ENCODE assay signal across 1 cellular context in the genomic region with DNA sequence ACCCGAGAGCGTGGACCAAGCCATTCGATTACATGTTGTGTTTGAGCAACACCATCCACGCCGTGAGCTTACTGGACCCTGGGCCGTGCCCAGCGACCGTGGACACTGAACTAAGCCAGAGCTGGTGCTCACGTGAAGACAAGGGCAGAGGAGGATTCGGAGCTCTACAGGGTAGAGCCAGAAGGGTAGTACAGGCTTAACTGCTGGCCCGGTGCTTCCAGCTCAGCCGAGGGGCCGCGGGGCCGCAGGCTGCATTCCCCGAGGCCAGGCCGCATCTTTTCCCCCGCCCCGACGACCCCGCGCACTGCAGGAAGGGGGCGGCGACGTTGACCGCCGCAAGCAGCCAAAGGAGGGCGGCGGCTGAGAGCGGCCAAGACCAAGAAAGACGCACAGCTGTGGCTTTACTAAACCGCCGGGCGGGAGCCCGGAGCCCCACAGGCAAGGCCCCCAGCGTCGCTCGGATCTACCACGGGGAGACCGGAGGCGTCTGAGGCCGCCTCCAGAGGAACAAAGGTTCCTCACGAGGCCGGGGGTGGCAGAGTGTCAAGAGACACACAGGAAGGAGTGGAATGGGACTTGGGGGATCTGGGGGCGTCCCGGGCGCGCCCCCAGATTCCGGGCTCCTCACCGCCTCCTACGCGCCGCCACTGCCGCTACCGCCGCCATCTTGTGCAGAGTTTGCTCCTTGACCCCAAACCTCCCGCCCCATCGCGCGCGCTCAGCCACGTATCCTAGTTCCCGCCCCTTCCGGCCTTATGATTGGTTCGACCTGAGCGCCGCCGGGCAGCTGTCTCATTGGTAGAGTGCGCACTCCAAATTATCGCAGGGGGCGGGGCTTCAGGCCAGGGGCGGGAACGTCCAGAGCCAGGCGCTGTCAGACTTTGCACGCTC.
TF ChIP-seq lines count a peak whose summit lies in the region.

A gene (minus strand): TSS at position 680 of the 891 bp plus-strand sequence. CDS start 14 bp downstream, at position 666.

TF ChIP-seq in HEK293, 187 proteins besides CTCF, POLR2A, EP300 and RAD21 (continued from another document and continues in another):
- TF ChIP-seq, protein P1, sequence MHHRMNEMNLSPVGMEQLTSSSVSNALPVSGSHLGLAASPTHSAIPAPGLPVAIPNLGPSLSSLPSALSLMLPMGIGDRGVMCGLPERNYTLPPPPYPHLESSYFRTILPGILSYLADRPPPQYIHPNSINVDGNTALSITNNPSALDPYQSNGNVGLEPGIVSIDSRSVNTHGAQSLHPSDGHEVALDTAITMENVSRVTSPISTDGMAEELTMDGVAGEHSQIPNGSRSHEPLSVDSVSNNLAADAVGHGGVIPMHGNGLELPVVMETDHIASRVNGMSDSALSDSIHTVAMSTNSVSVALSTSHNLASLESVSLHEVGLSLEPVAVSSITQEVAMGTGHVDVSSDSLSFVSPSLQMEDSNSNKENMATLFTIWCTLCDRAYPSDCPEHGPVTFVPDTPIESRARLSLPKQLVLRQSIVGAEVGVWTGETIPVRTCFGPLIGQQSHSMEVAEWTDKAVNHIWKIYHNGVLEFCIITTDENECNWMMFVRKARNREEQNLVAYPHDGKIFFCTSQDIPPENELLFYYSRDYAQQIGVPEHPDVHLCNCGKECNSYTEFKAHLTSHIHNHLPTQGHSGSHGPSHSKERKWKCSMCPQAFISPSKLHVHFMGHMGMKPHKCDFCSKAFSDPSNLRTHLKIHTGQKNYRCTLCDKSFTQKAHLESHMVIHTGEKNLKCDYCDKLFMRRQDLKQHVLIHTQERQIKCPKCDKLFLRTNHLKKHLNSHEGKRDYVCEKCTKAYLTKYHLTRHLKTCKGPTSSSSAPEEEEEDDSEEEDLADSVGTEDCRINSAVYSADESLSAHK (tag by site-specific recombination; IDR thresholded peaks at IDR 0.05) = no peak
- TF ChIP-seq ZNF514 (tag by site-specific recombination; IDR thresholded peaks at IDR 0.05) (no peak), ZNF707 (tag by site-specific recombination; IDR thresholded peaks at IDR 0.05) (no peak), KLF1 (tag by site-specific recombination; IDR thresholded peaks at IDR 0.05) (no peak), ZNF292 (tag by site-specific recombination; IDR thresholded peaks at IDR 0.05; ENCODE audit: borderline replicate concordance, low read depth) (no peak), ZNF157 (tag by site-specific recombination; IDR thresholded peaks at IDR 0.05) (no peak), SP3 (tag by site-specific recombination; IDR thresholded peaks at IDR 0.05) (peak; percentile 79), ZNF324 (tag by site-specific recombination; IDR thresholded peaks at IDR 0.05) (0 out of 2 replicates have a peak, but pooled peaks have one; percentile 57), BCL11B (tag by site-specific recombination; IDR thresholded peaks at IDR 0.05; ENCODE audit: low read depth) (no peak), ZNF600 (tag by site-specific recombination; IDR thresholded peaks at IDR 0.05) (no peak), ZNF114 (tag by site-specific recombination; IDR thresholded peaks at IDR 0.05) (no peak), YY2 (tag by site-specific recombination; IDR thresholded peaks at IDR 0.05) (peak; percentile 75), SCRT1 (tag by site-specific recombination; IDR thresholded peaks at IDR 0.05; ENCODE audit: borderline replicate concordance) (no peak), ZSCAN30 (tag by site-specific recombination; IDR thresholded peaks at IDR 0.05) (peak; percentile 54; the same call in 1 of the 2 replicates), ZNF654 (tag by site-specific recombination; IDR thresholded peaks at IDR 0.05; ENCODE audit: low read depth) (no peak), SETDB1 (IDR thresholded peaks at IDR 0.05; ENCODE audit: insufficient read length, low read length) (no peak), ZBTB20 (tag by site-specific recombination; IDR thresholded peaks at IDR 0.05) (no peak), ZNF146 (tag by site-specific recombination; IDR thresholded peaks at IDR 0.05) (0 out of 2 replicates have a peak, but pooled peaks have one; percentile 3), ZNF311 (tag by site-specific recombination; IDR thresholded peaks at IDR 0.05; ENCODE audit: borderline replicate concordance) (no peak), ZNF140 (tag by site-specific recombination; IDR thresholded peaks at IDR 0.05) (no peak), ZNF560 (tag by site-specific recombination; IDR thresholded peaks at IDR 0.05; ENCODE audit: borderline replicate concordance) (no peak), ZNF221 (tag by site-specific recombination; IDR thresholded peaks at IDR 0.05; ENCODE audit: borderline replicate concordance) (no peak), ZNF394 (tag by site-specific recombination; IDR thresholded peaks at IDR 0.05; ENCODE audit: borderline replicate concordance) (no peak), ZEB2 (tag by site-specific recombination; IDR thresholded peaks at IDR 0.05) (no peak), ZNF776 (tag by site-specific recombination; IDR thresholded peaks at IDR 0.05; ENCODE audit: borderline replicate concordance) (no peak), SP7 (tag by site-specific recombination; IDR thresholded peaks at IDR 0.05) (peak; percentile 44; the same call in 1 of the 2 replicates), ZNF473 (tag by site-specific recombination; IDR thresholded peaks at IDR 0.05) (no peak), ZNF175 (tag by site-specific recombination; IDR thresholded peaks at IDR 0.05) (no peak), ZNF274 (IDR thresholded peaks at IDR 0.05; ENCODE audit: low read length) (no peak), ZNF274 (tag by site-specific recombination; IDR thresholded peaks at IDR 0.05; ENCODE audit: borderline replicate concordance) (no peak), ZNF10 (tag by site-specific recombination; IDR thresholded peaks at IDR 0.05) (no peak), ZNF623 (tag by site-specific recombination; IDR thresholded peaks at IDR 0.05) (no peak), ZNF624 (tag by site-specific recombination; IDR thresholded peaks at IDR 0.05) (no peak), HOXA7 (CRISPR knock-in tag; IDR thresholded peaks at IDR 0.05; ENCODE audit: borderline replicate concordance) (no peak), ZNF571 (tag by site-specific recombination; IDR thresholded peaks at IDR 0.05) (no peak), ZNF354C (tag by site-specific recombination; IDR thresholded peaks at IDR 0.05; ENCODE audit: borderline replicate concordance, low read depth) (no peak), ZNF169 (tag by site-specific recombination; IDR thresholded peaks at IDR 0.05) (no peak), ZNF155 (tag by site-specific recombination; IDR thresholded peaks at IDR 0.05) (no peak), ZNF23 (tag by site-specific recombination; IDR thresholded peaks at IDR 0.05; ENCODE audit: borderline replicate concordance) (no peak), ZNF19 (tag by site-specific recombination; IDR thresholded peaks at IDR 0.05; ENCODE audit: low read depth) (no peak), ZNF548 (tag by site-specific recombination; IDR thresholded peaks at IDR 0.05) (no peak)
- TF ChIP-seq, protein P2, sequence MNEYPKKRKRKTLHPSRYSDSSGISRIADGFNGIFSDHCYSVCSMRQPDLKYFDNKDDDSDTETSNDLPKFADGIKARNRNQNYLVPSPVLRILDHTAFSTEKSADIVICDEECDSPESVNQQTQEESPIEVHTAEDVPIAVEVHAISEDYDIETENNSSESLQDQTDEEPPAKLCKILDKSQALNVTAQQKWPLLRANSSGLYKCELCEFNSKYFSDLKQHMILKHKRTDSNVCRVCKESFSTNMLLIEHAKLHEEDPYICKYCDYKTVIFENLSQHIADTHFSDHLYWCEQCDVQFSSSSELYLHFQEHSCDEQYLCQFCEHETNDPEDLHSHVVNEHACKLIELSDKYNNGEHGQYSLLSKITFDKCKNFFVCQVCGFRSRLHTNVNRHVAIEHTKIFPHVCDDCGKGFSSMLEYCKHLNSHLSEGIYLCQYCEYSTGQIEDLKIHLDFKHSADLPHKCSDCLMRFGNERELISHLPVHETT (tag by site-specific recombination; IDR thresholded peaks at IDR 0.05) = no peak; the same call in 1 of the 2 replicates
- TF ChIP-seq, protein P3, sequence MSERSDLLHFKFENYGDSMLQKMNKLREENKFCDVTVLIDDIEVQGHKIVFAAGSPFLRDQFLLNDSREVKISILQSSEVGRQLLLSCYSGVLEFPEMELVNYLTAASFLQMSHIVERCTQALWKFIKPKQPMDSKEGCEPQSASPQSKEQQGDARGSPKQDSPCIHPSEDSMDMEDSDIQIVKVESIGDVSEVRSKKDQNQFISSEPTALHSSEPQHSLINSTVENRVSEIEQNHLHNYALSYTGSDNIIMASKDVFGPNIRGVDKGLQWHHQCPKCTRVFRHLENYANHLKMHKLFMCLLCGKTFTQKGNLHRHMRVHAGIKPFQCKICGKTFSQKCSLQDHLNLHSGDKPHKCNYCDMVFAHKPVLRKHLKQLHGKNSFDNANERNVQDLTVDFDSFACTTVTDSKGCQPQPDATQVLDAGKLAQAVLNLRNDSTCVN (tag by site-specific recombination; optimal IDR thresholded peaks at IDR 0.05) = peak; percentile 76
- TF ChIP-seq, protein P4, sequence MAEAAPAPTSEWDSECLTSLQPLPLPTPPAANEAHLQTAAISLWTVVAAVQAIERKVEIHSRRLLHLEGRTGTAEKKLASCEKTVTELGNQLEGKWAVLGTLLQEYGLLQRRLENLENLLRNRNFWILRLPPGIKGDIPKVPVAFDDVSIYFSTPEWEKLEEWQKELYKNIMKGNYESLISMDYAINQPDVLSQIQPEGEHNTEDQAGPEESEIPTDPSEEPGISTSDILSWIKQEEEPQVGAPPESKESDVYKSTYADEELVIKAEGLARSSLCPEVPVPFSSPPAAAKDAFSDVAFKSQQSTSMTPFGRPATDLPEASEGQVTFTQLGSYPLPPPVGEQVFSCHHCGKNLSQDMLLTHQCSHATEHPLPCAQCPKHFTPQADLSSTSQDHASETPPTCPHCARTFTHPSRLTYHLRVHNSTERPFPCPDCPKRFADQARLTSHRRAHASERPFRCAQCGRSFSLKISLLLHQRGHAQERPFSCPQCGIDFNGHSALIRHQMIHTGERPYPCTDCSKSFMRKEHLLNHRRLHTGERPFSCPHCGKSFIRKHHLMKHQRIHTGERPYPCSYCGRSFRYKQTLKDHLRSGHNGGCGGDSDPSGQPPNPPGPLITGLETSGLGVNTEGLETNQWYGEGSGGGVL (tag by site-specific recombination; IDR thresholded peaks at IDR 0.05) = no peak
- TF ChIP-seq, protein P5, sequence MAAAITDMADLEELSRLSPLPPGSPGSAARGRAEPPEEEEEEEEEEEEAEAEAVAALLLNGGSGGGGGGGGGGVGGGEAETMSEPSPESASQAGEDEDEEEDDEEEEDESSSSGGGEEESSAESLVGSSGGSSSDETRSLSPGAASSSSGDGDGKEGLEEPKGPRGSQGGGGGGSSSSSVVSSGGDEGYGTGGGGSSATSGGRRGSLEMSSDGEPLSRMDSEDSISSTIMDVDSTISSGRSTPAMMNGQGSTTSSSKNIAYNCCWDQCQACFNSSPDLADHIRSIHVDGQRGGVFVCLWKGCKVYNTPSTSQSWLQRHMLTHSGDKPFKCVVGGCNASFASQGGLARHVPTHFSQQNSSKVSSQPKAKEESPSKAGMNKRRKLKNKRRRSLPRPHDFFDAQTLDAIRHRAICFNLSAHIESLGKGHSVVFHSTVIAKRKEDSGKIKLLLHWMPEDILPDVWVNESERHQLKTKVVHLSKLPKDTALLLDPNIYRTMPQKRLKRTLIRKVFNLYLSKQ (tag by site-specific recombination; IDR thresholded peaks at IDR 0.05; ENCODE audit: borderline replicate concordance) = no peak
- TF ChIP-seq, protein P6, sequence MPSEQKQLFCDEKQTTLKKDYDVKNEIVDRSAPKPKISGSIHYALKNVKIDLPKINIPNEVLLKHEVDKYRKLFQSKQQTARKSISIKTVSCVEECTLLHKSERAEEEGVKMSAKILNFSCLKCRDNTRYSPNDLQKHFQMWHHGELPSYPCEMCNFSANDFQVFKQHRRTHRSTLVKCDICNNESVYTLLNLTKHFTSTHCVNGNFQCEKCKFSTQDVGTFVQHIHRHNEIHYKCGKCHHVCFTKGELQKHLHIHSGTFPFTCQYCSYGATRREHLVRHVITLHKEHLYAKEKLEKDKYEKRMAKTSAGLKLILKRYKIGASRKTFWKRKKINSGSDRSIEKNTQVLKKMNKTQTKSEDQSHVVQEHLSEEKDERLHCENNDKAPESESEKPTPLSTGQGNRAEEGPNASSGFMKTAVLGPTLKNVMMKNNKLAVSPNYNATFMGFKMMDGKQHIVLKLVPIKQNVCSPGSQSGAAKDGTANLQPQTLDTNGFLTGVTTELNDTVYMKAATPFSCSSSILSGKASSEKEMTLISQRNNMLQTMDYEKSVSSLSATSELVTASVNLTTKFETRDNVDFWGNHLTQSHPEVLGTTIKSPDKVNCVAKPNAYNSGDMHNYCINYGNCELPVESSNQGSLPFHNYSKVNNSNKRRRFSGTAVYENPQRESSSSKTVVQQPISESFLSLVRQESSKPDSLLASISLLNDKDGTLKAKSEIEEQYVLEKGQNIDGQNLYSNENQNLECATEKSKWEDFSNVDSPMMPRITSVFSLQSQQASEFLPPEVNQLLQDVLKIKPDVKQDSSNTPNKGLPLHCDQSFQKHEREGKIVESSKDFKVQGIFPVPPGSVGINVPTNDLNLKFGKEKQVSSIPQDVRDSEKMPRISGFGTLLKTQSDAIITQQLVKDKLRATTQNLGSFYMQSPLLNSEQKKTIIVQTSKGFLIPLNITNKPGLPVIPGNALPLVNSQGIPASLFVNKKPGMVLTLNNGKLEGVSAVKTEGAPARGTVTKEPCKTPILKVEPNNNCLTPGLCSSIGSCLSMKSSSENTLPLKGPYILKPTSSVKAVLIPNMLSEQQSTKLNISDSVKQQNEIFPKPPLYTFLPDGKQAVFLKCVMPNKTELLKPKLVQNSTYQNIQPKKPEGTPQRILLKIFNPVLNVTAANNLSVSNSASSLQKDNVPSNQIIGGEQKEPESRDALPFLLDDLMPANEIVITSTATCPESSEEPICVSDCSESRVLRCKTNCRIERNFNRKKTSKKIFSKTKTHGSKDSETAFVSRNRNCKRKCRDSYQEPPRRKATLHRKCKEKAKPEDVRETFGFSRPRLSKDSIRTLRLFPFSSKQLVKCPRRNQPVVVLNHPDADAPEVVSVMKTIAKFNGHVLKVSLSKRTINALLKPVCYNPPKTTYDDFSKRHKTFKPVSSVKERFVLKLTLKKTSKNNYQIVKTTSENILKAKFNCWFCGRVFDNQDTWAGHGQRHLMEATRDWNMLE (tag by site-specific recombination; conservative IDR thresholded peaks at IDR 0.05; ENCODE audit: low read depth) = no peak
- TF ChIP-seq, protein P7, sequence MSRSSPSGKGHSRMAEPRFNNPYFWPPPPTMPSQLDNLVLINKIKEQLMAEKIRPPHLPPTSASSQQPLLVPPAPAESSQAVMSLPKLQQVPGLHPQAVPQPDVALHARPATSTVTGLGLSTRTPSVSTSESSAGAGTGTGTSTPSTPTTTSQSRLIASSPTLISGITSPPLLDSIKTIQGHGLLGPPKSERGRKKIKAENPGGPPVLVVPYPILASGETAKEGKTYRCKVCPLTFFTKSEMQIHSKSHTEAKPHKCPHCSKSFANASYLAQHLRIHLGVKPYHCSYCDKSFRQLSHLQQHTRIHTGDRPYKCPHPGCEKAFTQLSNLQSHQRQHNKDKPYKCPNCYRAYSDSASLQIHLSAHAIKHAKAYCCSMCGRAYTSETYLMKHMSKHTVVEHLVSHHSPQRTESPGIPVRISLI (tag by site-specific recombination; IDR thresholded peaks at IDR 0.05) = no peak
- TF ChIP-seq, protein P8, sequence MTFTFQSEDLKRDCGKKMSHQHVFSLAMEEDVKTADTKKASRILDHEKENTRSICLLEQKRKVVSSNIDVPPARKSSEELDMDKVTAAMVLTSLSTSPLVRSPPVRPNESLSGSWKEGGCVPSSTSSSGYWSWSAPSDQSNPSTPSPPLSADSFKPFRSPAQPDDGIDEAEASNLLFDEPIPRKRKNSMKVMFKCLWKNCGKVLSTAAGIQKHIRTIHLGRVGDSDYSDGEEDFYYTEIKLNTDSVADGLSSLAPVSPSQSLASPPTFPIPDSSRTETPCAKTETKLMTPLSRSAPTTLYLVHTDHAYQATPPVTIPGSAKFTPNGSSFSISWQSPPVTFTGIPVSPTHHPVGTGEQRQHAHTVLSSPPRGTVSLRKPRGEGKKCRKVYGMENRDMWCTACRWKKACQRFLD (tag by site-specific recombination; IDR thresholded peaks at IDR 0.05) = no peak
